1 cellular context compared by ENCODE assay signal in the genomic region with DNA sequence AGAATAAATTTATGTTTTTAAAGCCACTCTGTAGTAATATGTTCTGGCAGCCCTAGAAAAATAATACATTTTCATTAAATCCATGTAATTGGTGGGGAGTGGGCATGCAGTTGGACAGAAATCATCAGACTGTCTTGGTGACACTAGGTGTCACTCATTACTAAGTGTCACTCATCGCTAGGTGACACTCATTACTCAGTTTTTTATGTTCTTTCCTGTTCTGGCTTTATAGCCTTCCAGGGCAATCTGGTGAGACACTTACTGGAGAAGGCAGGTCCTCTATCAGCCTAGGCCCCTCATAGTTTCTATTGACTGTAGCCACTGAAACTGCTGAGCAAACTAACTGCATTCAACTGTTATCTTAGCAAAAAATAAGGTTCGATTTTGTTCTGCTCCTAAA.
TF ChIP-seq lines count a peak whose summit lies in the region.

No MANE protein-coding gene starts in this region.

TF ChIP-seq in H1, 55 proteins besides CTCF, POLR2A, EP300 and RAD21 (continued from another document):
- no peak for TF ChIP-seq FOSL1 (IDR thresholded peaks at IDR 0.05; ENCODE audit: insufficient read depth, low read depth, low read length)
- TF ChIP-seq, protein P1, sequence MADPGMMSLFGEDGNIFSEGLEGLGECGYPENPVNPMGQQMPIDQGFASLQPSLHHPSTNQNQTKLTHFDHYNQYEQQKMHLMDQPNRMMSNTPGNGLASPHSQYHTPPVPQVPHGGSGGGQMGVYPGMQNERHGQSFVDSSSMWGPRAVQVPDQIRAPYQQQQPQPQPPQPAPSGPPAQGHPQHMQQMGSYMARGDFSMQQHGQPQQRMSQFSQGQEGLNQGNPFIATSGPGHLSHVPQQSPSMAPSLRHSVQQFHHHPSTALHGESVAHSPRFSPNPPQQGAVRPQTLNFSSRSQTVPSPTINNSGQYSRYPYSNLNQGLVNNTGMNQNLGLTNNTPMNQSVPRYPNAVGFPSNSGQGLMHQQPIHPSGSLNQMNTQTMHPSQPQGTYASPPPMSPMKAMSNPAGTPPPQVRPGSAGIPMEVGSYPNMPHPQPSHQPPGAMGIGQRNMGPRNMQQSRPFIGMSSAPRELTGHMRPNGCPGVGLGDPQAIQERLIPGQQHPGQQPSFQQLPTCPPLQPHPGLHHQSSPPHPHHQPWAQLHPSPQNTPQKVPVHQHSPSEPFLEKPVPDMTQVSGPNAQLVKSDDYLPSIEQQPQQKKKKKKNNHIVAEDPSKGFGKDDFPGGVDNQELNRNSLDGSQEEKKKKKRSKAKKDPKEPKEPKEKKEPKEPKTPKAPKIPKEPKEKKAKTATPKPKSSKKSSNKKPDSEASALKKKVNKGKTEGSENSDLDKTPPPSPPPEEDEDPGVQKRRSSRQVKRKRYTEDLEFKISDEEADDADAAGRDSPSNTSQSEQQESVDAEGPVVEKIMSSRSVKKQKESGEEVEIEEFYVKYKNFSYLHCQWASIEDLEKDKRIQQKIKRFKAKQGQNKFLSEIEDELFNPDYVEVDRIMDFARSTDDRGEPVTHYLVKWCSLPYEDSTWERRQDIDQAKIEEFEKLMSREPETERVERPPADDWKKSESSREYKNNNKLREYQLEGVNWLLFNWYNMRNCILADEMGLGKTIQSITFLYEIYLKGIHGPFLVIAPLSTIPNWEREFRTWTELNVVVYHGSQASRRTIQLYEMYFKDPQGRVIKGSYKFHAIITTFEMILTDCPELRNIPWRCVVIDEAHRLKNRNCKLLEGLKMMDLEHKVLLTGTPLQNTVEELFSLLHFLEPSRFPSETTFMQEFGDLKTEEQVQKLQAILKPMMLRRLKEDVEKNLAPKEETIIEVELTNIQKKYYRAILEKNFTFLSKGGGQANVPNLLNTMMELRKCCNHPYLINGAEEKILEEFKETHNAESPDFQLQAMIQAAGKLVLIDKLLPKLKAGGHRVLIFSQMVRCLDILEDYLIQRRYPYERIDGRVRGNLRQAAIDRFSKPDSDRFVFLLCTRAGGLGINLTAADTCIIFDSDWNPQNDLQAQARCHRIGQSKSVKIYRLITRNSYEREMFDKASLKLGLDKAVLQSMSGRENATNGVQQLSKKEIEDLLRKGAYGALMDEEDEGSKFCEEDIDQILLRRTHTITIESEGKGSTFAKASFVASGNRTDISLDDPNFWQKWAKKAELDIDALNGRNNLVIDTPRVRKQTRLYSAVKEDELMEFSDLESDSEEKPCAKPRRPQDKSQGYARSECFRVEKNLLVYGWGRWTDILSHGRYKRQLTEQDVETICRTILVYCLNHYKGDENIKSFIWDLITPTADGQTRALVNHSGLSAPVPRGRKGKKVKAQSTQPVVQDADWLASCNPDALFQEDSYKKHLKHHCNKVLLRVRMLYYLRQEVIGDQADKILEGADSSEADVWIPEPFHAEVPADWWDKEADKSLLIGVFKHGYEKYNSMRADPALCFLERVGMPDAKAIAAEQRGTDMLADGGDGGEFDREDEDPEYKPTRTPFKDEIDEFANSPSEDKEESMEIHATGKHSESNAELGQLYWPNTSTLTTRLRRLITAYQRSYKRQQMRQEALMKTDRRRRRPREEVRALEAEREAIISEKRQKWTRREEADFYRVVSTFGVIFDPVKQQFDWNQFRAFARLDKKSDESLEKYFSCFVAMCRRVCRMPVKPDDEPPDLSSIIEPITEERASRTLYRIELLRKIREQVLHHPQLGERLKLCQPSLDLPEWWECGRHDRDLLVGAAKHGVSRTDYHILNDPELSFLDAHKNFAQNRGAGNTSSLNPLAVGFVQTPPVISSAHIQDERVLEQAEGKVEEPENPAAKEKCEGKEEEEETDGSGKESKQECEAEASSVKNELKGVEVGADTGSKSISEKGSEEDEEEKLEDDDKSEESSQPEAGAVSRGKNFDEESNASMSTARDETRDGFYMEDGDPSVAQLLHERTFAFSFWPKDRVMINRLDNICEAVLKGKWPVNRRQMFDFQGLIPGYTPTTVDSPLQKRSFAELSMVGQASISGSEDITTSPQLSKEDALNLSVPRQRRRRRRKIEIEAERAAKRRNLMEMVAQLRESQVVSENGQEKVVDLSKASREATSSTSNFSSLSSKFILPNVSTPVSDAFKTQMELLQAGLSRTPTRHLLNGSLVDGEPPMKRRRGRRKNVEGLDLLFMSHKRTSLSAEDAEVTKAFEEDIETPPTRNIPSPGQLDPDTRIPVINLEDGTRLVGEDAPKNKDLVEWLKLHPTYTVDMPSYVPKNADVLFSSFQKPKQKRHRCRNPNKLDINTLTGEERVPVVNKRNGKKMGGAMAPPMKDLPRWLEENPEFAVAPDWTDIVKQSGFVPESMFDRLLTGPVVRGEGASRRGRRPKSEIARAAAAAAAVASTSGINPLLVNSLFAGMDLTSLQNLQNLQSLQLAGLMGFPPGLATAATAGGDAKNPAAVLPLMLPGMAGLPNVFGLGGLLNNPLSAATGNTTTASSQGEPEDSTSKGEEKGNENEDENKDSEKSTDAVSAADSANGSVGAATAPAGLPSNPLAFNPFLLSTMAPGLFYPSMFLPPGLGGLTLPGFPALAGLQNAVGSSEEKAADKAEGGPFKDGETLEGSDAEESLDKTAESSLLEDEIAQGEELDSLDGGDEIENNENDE (IDR thresholded peaks at IDR 0.05; ENCODE audit: insufficient replicate concordance, low read length) = no peak
- TF ChIP-seq, protein P2, sequence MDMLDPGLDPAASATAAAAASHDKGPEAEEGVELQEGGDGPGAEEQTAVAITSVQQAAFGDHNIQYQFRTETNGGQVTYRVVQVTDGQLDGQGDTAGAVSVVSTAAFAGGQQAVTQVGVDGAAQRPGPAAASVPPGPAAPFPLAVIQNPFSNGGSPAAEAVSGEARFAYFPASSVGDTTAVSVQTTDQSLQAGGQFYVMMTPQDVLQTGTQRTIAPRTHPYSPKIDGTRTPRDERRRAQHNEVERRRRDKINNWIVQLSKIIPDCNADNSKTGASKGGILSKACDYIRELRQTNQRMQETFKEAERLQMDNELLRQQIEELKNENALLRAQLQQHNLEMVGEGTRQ (IDR thresholded peaks at IDR 0.05; ENCODE audit: low read length) = no peak
